ENCODE assay signal across 15 cellular contexts in genomic region chr7:128112781-128113221, GRCh38.
A peak's percentile ranks its signal among the peaks of the same experiment; 100 is the strongest.
DNase-seq lines count a peak whose midpoint lies in the region; ATAC-seq and TF ChIP-seq lines count a peak whose summit lies in the region.
"Had no signal": no experiment of that assay in that cellular context is flagged by ENCODE, and none has a peak within 500 bp of the region (broad histone marks: within the 10 kb centered on the region; RNA-seq: fewer than 3 reads in every experiment).

No MANE protein-coding gene starts in this region.

- peak overlapping the region; percentile 18 for H3K4me2 ChIP-seq in Loucy (ENCODE audit: low read depth, low read length, poor library complexity, severe bottlenecking)

- intact Hi-C loops in CD8-positive, alpha-beta T cell (cut with DNase I, micrococcal nuclease): loop anchor here in 1 of 2 experiments (1.0 to 5.0 kb wide), 2 partner anchors 22 to 56 kb away; no protein-coding TSS in a partner anchor
- intact Hi-C loops in activated B cell treated with CpG ODN at 0.5 μM for 24 hours (cut with micrococcal nuclease): loop anchor here (1.0 kb wide), 1 partner anchor 22 kb away; no protein-coding TSS in a partner anchor

- CTCF ChIA-PET in CD8-positive, alpha-beta T cell (lab: Charles Lee): interaction anchor here (2.4 kb wide), 1 partner anchor 23 kb away, joined by 11 read pairs; no protein-coding TSS in a partner anchor
- CTCF ChIA-PET in activated B cell treated with CpG ODN at 0.5 μM for 24 hours (lab: Charles Lee): interaction anchor here (1.5 kb wide), 1 partner anchor 23 kb away, joined by 6 read pairs; no protein-coding TSS in a partner anchor

- peak overlapping the region; percentile 6 for H3K4me3 ChIP-seq in CD8-positive, alpha-beta T cell (ENCODE audit: low read depth, low read length)
- no peak overlapping the region for H3K4me3 ChIP-seq in Loucy (ENCODE audit: low read length, poor library complexity, severe bottlenecking)
- H3K4me3 ChIP-seq: body of pancreas, heart left ventricle, suprapubic skin had no signal

- no peaks in the 10 kb centered on the region for H3K9me2 ChIP-seq in Loucy (replicated peaks; ENCODE audit: low read depth, low read length)

- H3K27me3 Mint-ChIP-seq in CD8-positive, alpha-beta T cell (ENCODE audit: low read depth): no peaks in the 10 kb centered on the region
- no peaks in the 10 kb centered on the region for H3K27me3 Mint-ChIP-seq in activated B cell treated with CpG ODN at 0.5 μM for 24 hours
- H3K27me3 Mint-ChIP-seq in natural killer cell treated with Interleukin-12 subunit alpha and Interleukin-12 subunit beta and Interleukin-15 and Interleukin-18, amount 100 ng/mL, for 72 hours: peaks cover 0 to 3% of the 10 kb centered on the region in 2 donors

- no peaks in the 10 kb centered on the region for H3K9me3 Mint-ChIP-seq in CD8-positive, alpha-beta T cell
- H3K9me3 Mint-ChIP-seq in activated B cell treated with CpG ODN at 0.5 μM for 24 hours: no peaks in the 10 kb centered on the region
- H3K9me3 Mint-ChIP-seq in natural killer cell treated with Interleukin-12 subunit alpha and Interleukin-12 subunit beta and Interleukin-15 and Interleukin-18, amount 100 ng/mL, for 72 hours: no peaks in the 10 kb centered on the region

- H3K36me3 Mint-ChIP-seq in CD8-positive, alpha-beta T cell: no peaks in the 10 kb centered on the region
- H3K36me3 Mint-ChIP-seq in activated B cell treated with CpG ODN at 0.5 μM for 24 hours (ENCODE audit: low read depth): no peaks in the 10 kb centered on the region
- no peaks in the 10 kb centered on the region for H3K36me3 Mint-ChIP-seq in natural killer cell treated with Interleukin-12 subunit alpha and Interleukin-12 subunit beta and Interleukin-15 and Interleukin-18, amount 100 ng/mL, for 72 hours

- H3K4me1 ChIP-seq in CD8-positive, alpha-beta T cell (ENCODE audit: insufficient read depth, low read length): peaks cover 51% of the 10 kb centered on the region
- H3K4me1 ChIP-seq in Loucy (ENCODE audit: insufficient read depth, low read length, poor library complexity, severe bottlenecking): peaks cover 53% of the 10 kb centered on the region
- H3K4me1 ChIP-seq: body of pancreas had no signal

- H3K4me1 Mint-ChIP-seq in CD8-positive, alpha-beta T cell (ENCODE audit: low read depth): peaks cover 55% of the 10 kb centered on the region
- H3K4me1 Mint-ChIP-seq in activated B cell treated with CpG ODN at 0.5 μM for 24 hours: peaks cover 77% of the 10 kb centered on the region
- peaks cover 19 to 24% of the 10 kb centered on the region in 2 donors for H3K4me1 Mint-ChIP-seq in natural killer cell treated with Interleukin-12 subunit alpha and Interleukin-12 subunit beta and Interleukin-15 and Interleukin-18, amount 100 ng/mL, for 72 hours (ENCODE audit: low read depth in 2 of 2)

- H3K9ac ChIP-seq in Loucy (ENCODE audit: low read depth, low read length, poor library complexity, severe bottlenecking): no peak overlapping the region

- no peaks in the 10 kb centered on the region for H3K36me3 ChIP-seq in CD8-positive, alpha-beta T cell (ENCODE audit: insufficient read depth, low read length)
- H3K36me3 ChIP-seq in Loucy (ENCODE audit: insufficient read depth, low read length): no peaks in the 10 kb centered on the region
- H3K36me3 ChIP-seq: heart left ventricle, neutrophil, suprapubic skin had no signal

- POLR2A ChIA-PET in CD8-positive, alpha-beta T cell (lab: Charles Lee): interaction anchor here (1.4 to 2.6 kb wide), 4 partner anchors 10 to 164 kb away, joined by 4 to 9 read pairs (median 4); no protein-coding TSS in a partner anchor
- POLR2A ChIA-PET in activated B cell treated with CpG ODN at 0.5 μM for 24 hours (lab: Charles Lee): no interaction called here

- no peak for TF ChIP-seq CTCF in CD8-positive, alpha-beta T cell (IDR thresholded peaks at IDR 0.05)
- TF ChIP-seq CTCF in Loucy (conservative IDR thresholded peaks at IDR 0.05; ENCODE audit: low read length) (no peak), activated B cell treated with CpG ODN at 0.5 μM for 24 hours (IDR thresholded peaks at IDR 0.05) (no peak)

- DNase-seq in CD8-positive, alpha-beta T cell: peak in 3 of 7 experiments; percentile 17 to 56 (median 45)
- DNase-seq in activated B cell treated with CpG ODN at 0.5 μM for 24 hours (no peak), mesenteric fat pad (ENCODE audit: low spot score) (peak; percentile 75), T-helper 1 cell (no peak)
- no peak for DNase-seq in natural killer cell treated with Interleukin-12 subunit alpha and Interleukin-12 subunit beta and Interleukin-15 and Interleukin-18, amount 100 ng/mL, for 72 hours (ENCODE audit: low spot score)
- DNase-seq in stimulated activated naive CD4-positive, alpha-beta T cell treated with Interleukin-2 at 50 U/mL for 16 hours (lab: John Stamatoyannopoulos, UW): no peak
- DNase-seq: activated T-cell treated with anti-CD3 and anti-CD28 coated beads for 4 hours, body of pancreas, heart left ventricle, KBM-7, left cardiac atrium had no signal

- H4K20me1 ChIP-seq in Loucy (ENCODE audit: insufficient read depth, low read length, poor library complexity, severe bottlenecking): no peaks in the 10 kb centered on the region

- no peaks in the 10 kb centered on the region for H3K9me3 ChIP-seq in CD8-positive, alpha-beta T cell (ENCODE audit: low read length)
- H3K9me3 ChIP-seq in Loucy (ENCODE audit: insufficient read depth, low read depth, low read length): no peaks in the 10 kb centered on the region
- H3K9me3 ChIP-seq: body of pancreas, heart left ventricle, neutrophil, suprapubic skin had no signal

- H3F3A ChIP-seq in Loucy (ENCODE audit: low read depth): peaks cover 3% of the 10 kb centered on the region; the same call in 1 of the 2 replicates

- no peaks in the 10 kb centered on the region for H3K27me3 ChIP-seq in CD8-positive, alpha-beta T cell (ENCODE audit: insufficient read depth, low read length)
- no peaks in the 10 kb centered on the region for H3K27me3 ChIP-seq in Loucy (ENCODE audit: insufficient read depth, low read length, poor library complexity, severe bottlenecking)
- H3K27me3 ChIP-seq: body of pancreas had no signal

- peak; percentile 45 for ATAC-seq in CD8-positive, alpha-beta T cell
- ATAC-seq in activated B cell treated with CpG ODN at 0.5 μM for 24 hours (ENCODE audit: low read depth): peak; percentile 23
- ATAC-seq in natural killer cell treated with Interleukin-12 subunit alpha and Interleukin-12 subunit beta and Interleukin-15 and Interleukin-18, amount 100 ng/mL, for 72 hours: no peak
- ATAC-seq: body of pancreas had no signal

- H3K27ac ChIP-seq in CD8-positive, alpha-beta T cell (ENCODE audit: low read depth, low read length): no peak overlapping the region
- H3K27ac ChIP-seq: body of pancreas, heart left ventricle, neutrophil, suprapubic skin, VCaP had no signal

- H3K4me3 Mint-ChIP-seq in CD8-positive, alpha-beta T cell: peak overlapping the region; percentile 77
- H3K4me3 Mint-ChIP-seq in activated B cell treated with CpG ODN at 0.5 μM for 24 hours: peak overlapping the region; percentile 55
- H3K4me3 Mint-ChIP-seq in natural killer cell treated with Interleukin-12 subunit alpha and Interleukin-12 subunit beta and Interleukin-15 and Interleukin-18, amount 100 ng/mL, for 72 hours: no peak overlapping the region

- peak overlapping the region; percentile 91 for H3K27ac Mint-ChIP-seq in CD8-positive, alpha-beta T cell
- peak overlapping the region; percentile 79 for H3K27ac Mint-ChIP-seq in activated B cell treated with CpG ODN at 0.5 μM for 24 hours
- no peak overlapping the region for H3K27ac Mint-ChIP-seq in natural killer cell treated with Interleukin-12 subunit alpha and Interleukin-12 subunit beta and Interleukin-15 and Interleukin-18, amount 100 ng/mL, for 72 hours

- no peak overlapping the region for H2AFZ ChIP-seq in Loucy (ENCODE audit: low read length)

- no peaks in the 10 kb centered on the region for H3K79me2 ChIP-seq in Loucy (ENCODE audit: insufficient read depth, low read length)

Comparison
In these comparisons a context has a peak if more than half of its experiments do, and no peak if none do; other contexts are left out.
1. ATAC-seq: peak in CD8-positive, alpha-beta T cell (single experiment) and activated B cell treated with CpG ODN at 0.5 μM for 24 hours (single experiment); none in natural killer cell treated with Interleukin-12 subunit alpha and Interleukin-12 subunit beta and Interleukin-15 and Interleukin-18, amount 100 ng/mL, for 72 hours (0 of 2).
2. H3K27ac Mint-ChIP-seq: peak in CD8-positive, alpha-beta T cell (single experiment) and activated B cell treated with CpG ODN at 0.5 μM for 24 hours (single experiment); none in natural killer cell treated with Interleukin-12 subunit alpha and Interleukin-12 subunit beta and Interleukin-15 and Interleukin-18, amount 100 ng/mL, for 72 hours (0 of 2).